ENCODE assay signal across 21 cellular contexts in the genomic region with DNA sequence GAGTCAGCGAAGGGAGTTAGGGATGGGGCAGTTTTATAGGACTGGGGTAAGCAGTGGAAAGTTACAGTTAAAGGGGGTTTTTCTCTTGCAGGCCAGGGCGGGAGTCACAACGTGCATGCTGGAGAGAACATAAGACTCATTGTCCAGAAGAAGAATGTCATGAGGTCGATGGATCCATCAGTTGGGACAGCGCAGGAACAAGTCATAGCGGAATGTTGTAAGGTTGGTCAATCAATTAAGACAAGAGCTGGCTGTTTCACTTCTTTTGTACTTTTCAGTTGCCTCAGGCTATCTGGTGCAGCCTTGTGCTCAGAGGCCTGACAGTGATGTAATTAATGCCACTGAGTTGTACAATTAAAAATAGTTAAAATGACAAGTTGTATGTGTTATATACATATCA.
DNase-seq lines count a peak whose midpoint lies in the region; ATAC-seq, FAIRE-seq and TF ChIP-seq lines count a peak whose summit lies in the region.
"Had no signal": no experiment of that assay in that cellular context is flagged by ENCODE, and none has a peak within 500 bp of the region (broad histone marks: within the 10 kb centered on the region; RNA-seq: fewer than 3 reads in every experiment).

No MANE protein-coding gene starts in this region.

- FAIRE-seq in bronchial epithelial cell (lab: Jason Lieb, UNC): peak; percentile 32
- FAIRE-seq: A549, GM12878, GM19239, H1 had no signal

- ATAC-seq in activated T-cell treated with anti-CD3 and anti-CD28 coated beads, Interleukin-2, amount 50 U/mL, for 72 hours (replicated peaks in 1 of 2): no peak
- ATAC-seq: A549, GM12878 had no signal

- no peak overlapping the region for H3K4me3 Mint-ChIP-seq in activated T-cell treated with anti-CD3 and anti-CD28 coated beads, Interleukin-2, amount 50 U/mL, for 72 hours
- H3K4me3 Mint-ChIP-seq: CD4-positive, alpha-beta memory T cell had no signal

- no peaks in the 10 kb centered on the region for H3K27me3 ChIP-seq in bronchial epithelial cell (ENCODE audit: control insufficient read depth, insufficient read depth, low read length)

- H3K27ac Mint-ChIP-seq in activated T-cell treated with anti-CD3 and anti-CD28 coated beads, Interleukin-2, amount 50 U/mL, for 72 hours: no peak overlapping the region

- H3K27me3 Mint-ChIP-seq in activated T-cell treated with anti-CD3 and anti-CD28 coated beads, Interleukin-2, amount 50 U/mL, for 72 hours (ENCODE audit: low read depth): no peaks in the 10 kb centered on the region

- TF ChIP-seq CTCF in bronchial epithelial cell (IDR thresholded peaks at IDR 0.05; ENCODE audit: insufficient read depth, low read length, severe bottlenecking): no peak

- no peak overlapping the region for H3K4me3 ChIP-seq in bronchial epithelial cell (ENCODE audit: low read depth, low read length)
- H3K4me3 ChIP-seq: A549, GM12878, GM23248 had no signal

- peaks cover 3 to 8% of the 10 kb centered on the region in 2 donors for H3K36me3 Mint-ChIP-seq in activated T-cell treated with anti-CD3 and anti-CD28 coated beads, Interleukin-2, amount 50 U/mL, for 72 hours (ENCODE audit: insufficient read depth in 2 of 2)
- H3K36me3 Mint-ChIP-seq: CD4-positive, alpha-beta memory T cell had no signal

- H3K36me3 ChIP-seq in bronchial epithelial cell (ENCODE audit: control insufficient read depth, insufficient read depth, low read length): no peaks in the 10 kb centered on the region

- no peaks in the 10 kb centered on the region for H3K4me1 Mint-ChIP-seq in activated T-cell treated with anti-CD3 and anti-CD28 coated beads, Interleukin-2, amount 50 U/mL, for 72 hours (ENCODE audit: low read depth)
- H3K4me1 Mint-ChIP-seq: CD4-positive, alpha-beta memory T cell had no signal

- peaks cover 9 to 16% of the 10 kb centered on the region in 2 donors for H3K9me3 Mint-ChIP-seq in activated T-cell treated with anti-CD3 and anti-CD28 coated beads, Interleukin-2, amount 50 U/mL, for 72 hours

- peak; percentile 54 for DNase-seq in ELF-1 (ENCODE audit: low read depth, low spot score)
- DNase-seq in bronchial epithelial cell (ENCODE audit: low read depth): no peak
- peak; percentile 73 for DNase-seq in islet precursor cell
- DNase-seq in activated T-cell treated with anti-CD3 and anti-CD28 coated beads, Interleukin-2, amount 50 U/mL, for 72 hours: no peak
- no peak for DNase-seq in AG08395 (ENCODE audit: low spot score)
- DNase-seq in retina: no peak
- DNase-seq: 8988T; ACHN; C1 segment of cervical spinal cord; Caco-2; CD4-positive, alpha-beta memory T cell; DMS153; DND-41; GDM1; GM23248; H7; HCEC 1CT had no signal

Comparison
In these comparisons a context has a peak if more than half of its experiments do, and no peak if none do; other contexts are left out.
1. DNase-seq: peak in ELF-1 (single experiment) and islet precursor cell (single experiment); none in bronchial epithelial cell (single experiment), activated T-cell treated with anti-CD3 and anti-CD28 coated beads, Interleukin-2, amount 50 U/mL, for 72 hours (0 of 2), AG08395 (single experiment) and retina (single experiment).